32 cellular contexts compared by ENCODE assay signal in the genomic region with DNA sequence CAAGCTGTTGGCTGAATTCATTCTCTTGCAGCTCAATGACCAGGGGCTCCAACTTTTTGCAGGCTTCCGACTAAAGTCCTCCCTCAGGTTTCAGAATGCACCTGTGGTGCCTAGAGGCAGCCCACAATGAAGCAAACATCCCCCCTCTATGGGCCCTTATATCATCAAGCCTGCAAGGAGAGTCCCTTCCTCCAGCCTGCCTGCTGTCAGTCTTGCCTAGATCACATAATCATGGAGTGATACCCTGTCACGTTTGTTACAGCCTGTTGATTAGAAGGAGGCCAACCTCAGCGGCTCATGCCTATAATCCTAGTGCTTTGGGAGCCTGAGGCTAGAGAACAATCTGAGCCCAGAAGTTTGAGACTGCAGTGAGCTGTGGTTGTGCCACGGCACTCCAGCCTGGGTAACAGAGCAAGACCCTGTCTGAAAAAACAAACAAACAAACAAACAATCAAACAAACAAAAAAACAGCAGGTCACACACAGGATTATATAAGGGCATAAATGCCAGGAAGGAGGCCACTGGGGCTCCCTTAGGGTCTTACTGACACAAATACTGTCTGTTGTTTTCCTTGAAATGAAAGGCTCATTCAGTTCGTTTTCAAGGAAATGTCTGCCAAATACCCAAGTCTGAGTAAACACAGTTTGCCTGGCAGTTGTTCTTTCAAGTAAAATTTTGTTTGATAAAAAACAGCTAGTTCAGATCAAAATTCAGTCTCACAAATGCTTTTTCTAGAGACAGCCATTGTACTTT. TPM values are rescaled to one million over a fixed set of nuclear protein-coding genes. Genes with fewer than 3 reads are reported as not detected.
DNase-seq lines count a peak whose midpoint lies in the region; ATAC-seq and TF ChIP-seq lines count a peak whose summit lies in the region.
"Had no signal": no experiment of that assay in that cellular context is flagged by ENCODE, and none has a peak within 500 bp of the region (broad histone marks: within the 10 kb centered on the region; RNA-seq: fewer than 3 reads in every experiment).

No MANE protein-coding gene starts in this region.

- H3K9me3 Mint-ChIP-seq in endothelial cell (ENCODE audit: unreplicated experiment) = no peaks in the 10 kb centered on the region
- H3K9me3 Mint-ChIP-seq: activated CD4-positive, alpha-beta memory T cell treated with anti-CD3 and anti-CD28 coated beads for 36 hours; dendritic cell treated with granulocyte-macrophage colony-stimulating factor and Interleukin-4, amounts not matched to agents 40 ng/mL and 50 ng/mL, for 4 days; type B pancreatic cell had no signal

- peak overlapping the region; percentile 84 for H3K27ac Mint-ChIP-seq in endothelial cell (ENCODE audit: unreplicated experiment)
- H3K27ac Mint-ChIP-seq: activated CD4-positive, alpha-beta memory T cell treated with anti-CD3 and anti-CD28 coated beads for 36 hours; activated naive CD8-positive, alpha-beta T cell treated with anti-CD3 and anti-CD28 coated beads for 36 hours; dendritic cell treated with granulocyte-macrophage colony-stimulating factor and Interleukin-4, amounts not matched to agents 40 ng/mL and 50 ng/mL, for 4 days; natural killer cell; type B pancreatic cell had no signal

- H3K4me3 Mint-ChIP-seq in endothelial cell (ENCODE audit: unreplicated experiment) = no peak overlapping the region
- H3K4me3 Mint-ChIP-seq: activated CD4-positive, alpha-beta memory T cell treated with anti-CD3 and anti-CD28 coated beads for 36 hours; activated naive CD8-positive, alpha-beta T cell treated with anti-CD3 and anti-CD28 coated beads for 36 hours; dendritic cell treated with granulocyte-macrophage colony-stimulating factor and Interleukin-4, amounts not matched to agents 40 ng/mL and 50 ng/mL, for 4 days; natural killer cell; type B pancreatic cell had no signal

- peaks cover 1% of the 10 kb centered on the region for H3K27me3 Mint-ChIP-seq in endothelial cell (ENCODE audit: unreplicated experiment)
- H3K27me3 Mint-ChIP-seq: type B pancreatic cell had no signal

- TF ChIP-seq CTCF in endothelial cell (IDR thresholded peaks at IDR 0.05; ENCODE audit: unreplicated experiment) = no peak

- in situ Hi-C loops in SK-MEL-5 (cut with HindIII; ENCODE audit: low pct_unique_long_range_greater_than_20kb, low sequenced_read_pairs) = no loop called here

- DNase-seq in COLO829 (ENCODE audit: low spot score) (peak; percentile 56), SK-MEL-5 (ENCODE audit: low read depth, low spot score) (peak; percentile 41), endothelial cell (ENCODE audit: low spot score) (no peak), midbrain (lab: John Stamatoyannopoulos, UW) (peak; percentile 44), DMS153 treated with DMSO at 0.1 percent for 48 hours (lab: John Stamatoyannopoulos, UW; ENCODE audit: unreplicated experiment) (no peak), 8988T (no peak)
- no peak for DNase-seq in activated CD4-positive, alpha-beta T cell treated with anti-CD3 and anti-CD28 coated beads for 1 hour
- DNase-seq: ACHN; activated CD4-positive, alpha-beta memory T cell treated with anti-CD3 and anti-CD28 coated beads for 36 hours; activated CD8-positive, alpha-beta memory T cell treated with anti-CD3 and anti-CD28 coated beads, Interleukin-2, amount 50 U/mL, for 48 hours; activated effector memory CD4-positive, alpha-beta T cell treated with Interleukin-2 at 50 U/mL for 16 hours; activated naive CD8-positive, alpha-beta T cell treated with anti-CD3 and anti-CD28 coated beads for 36 hours; COR-L47; Kasumi-1; left ventricle myocardium superior; MV-4-11; natural killer cell; NCI-H1694 treated with DMSO at 0.1 percent for 48 hours; NCI-H526 treated with DMSO at 0.1 percent for 48 hours; right cardiac atrium; SJCRH30; spleen had no signal

- no peak for ATAC-seq in GM19023 (IDR thresholded peaks at IDR 0.05; ENCODE audit: unreplicated experiment)
- ATAC-seq: activated CD4-positive, CD25-positive, alpha-beta regulatory T cell treated with anti-CD3 and anti-CD28 coated beads, Interleukin-2, amount 50 U/mL, for 24 hours; left ventricle myocardium superior; natural killer cell; right cardiac atrium had no signal

- H3K36me3 Mint-ChIP-seq in endothelial cell (ENCODE audit: low read depth, unreplicated experiment) = no peaks in the 10 kb centered on the region
- H3K36me3 Mint-ChIP-seq: activated CD4-positive, alpha-beta memory T cell treated with anti-CD3 and anti-CD28 coated beads for 36 hours; activated naive CD8-positive, alpha-beta T cell treated with anti-CD3 and anti-CD28 coated beads for 36 hours; natural killer cell; type B pancreatic cell had no signal

- H3K4me1 Mint-ChIP-seq in endothelial cell (ENCODE audit: unreplicated experiment) = peaks cover 24% of the 10 kb centered on the region
- H3K4me1 Mint-ChIP-seq: activated naive CD8-positive, alpha-beta T cell treated with anti-CD3 and anti-CD28 coated beads for 36 hours; natural killer cell had no signal

RNA-seq across cellular contexts. Expression of a gene that starts 4.7 kb away (rescaled TPM):
- total RNA-seq in SK-MEL-5 (2014; rRNA removed; shearing (Covaris generic)) = not detected in 2 replicates
- not detected in 2 replicates for polyA plus RNA-seq in SK-MEL-5 (2015; cell fraction: cytosol; rRNA removed)
- polyA plus RNA-seq in SK-MEL-5 (2015; cell fraction: nucleus; rRNA removed) = 0.91 TPM in 1 of 2 replicates, not detected in the other
- not detected for total RNA-seq in endothelial cell (ENCODE audit: unreplicated experiment)
- total RNA-seq: activated CD4-positive, alpha-beta memory T cell treated with anti-CD3 and anti-CD28 coated beads for 36 hours; activated naive CD8-positive, alpha-beta T cell treated with anti-CD3 and anti-CD28 coated beads for 36 hours; cardiac septum; glomerular endothelial cell; left ventricle myocardium superior; mononuclear cell; natural killer cell; osteoblast; right cardiac atrium; SJCRH30; spleen had no signal
- polyA plus RNA-seq: BJ had no signal

RNA-seq across cellular contexts. Expression of a gene that starts 12.9 kb away (rescaled TPM):
- not detected in 2 replicates for total RNA-seq in SK-MEL-5 (2014; rRNA removed; shearing (Covaris generic))
- not detected in 2 replicates for polyA plus RNA-seq in SK-MEL-5 (2015; cell fraction: cytosol; rRNA removed)
- not detected in 2 replicates for polyA plus RNA-seq in SK-MEL-5 (2015; cell fraction: nucleus; rRNA removed)
- not detected for total RNA-seq in endothelial cell (ENCODE audit: unreplicated experiment)
- total RNA-seq: activated CD4-positive, alpha-beta memory T cell treated with anti-CD3 and anti-CD28 coated beads for 36 hours; activated naive CD8-positive, alpha-beta T cell treated with anti-CD3 and anti-CD28 coated beads for 36 hours; ascending aorta; cardiac septum; glomerular endothelial cell; left ventricle myocardium superior; mononuclear cell; natural killer cell; osteoblast; right cardiac atrium; SJCRH30; spleen had no signal
- polyA plus RNA-seq: BJ, right cardiac atrium, spleen had no signal

RNA-seq across cellular contexts. Expression of a gene that starts 26.4 kb away (rescaled TPM):
- total RNA-seq in SK-MEL-5 (2014; rRNA removed; shearing (Covaris generic)) = not detected in 2 replicates
- not detected in 2 replicates for polyA plus RNA-seq in SK-MEL-5 (2015; cell fraction: cytosol; rRNA removed)
- polyA plus RNA-seq in SK-MEL-5 (2015; cell fraction: nucleus; rRNA removed) = not detected in 2 replicates
- not detected for total RNA-seq in endothelial cell (ENCODE audit: unreplicated experiment)
- total RNA-seq: activated CD4-positive, alpha-beta memory T cell treated with anti-CD3 and anti-CD28 coated beads for 36 hours; activated naive CD8-positive, alpha-beta T cell treated with anti-CD3 and anti-CD28 coated beads for 36 hours; ascending aorta; cardiac septum; glomerular endothelial cell; left ventricle myocardium superior; mononuclear cell; natural killer cell; osteoblast; right cardiac atrium; SJCRH30; spleen had no signal
- polyA plus RNA-seq: BJ, right cardiac atrium, spleen had no signal

RNA-seq across cellular contexts. Expression of a gene that starts 34.2 kb away (rescaled TPM):
- total RNA-seq in SK-MEL-5 (2014; rRNA removed; shearing (Covaris generic)) = not detected in 2 replicates
- not detected in 2 replicates for polyA plus RNA-seq in SK-MEL-5 (2015; cell fraction: cytosol; rRNA removed)
- not detected in 2 replicates for polyA plus RNA-seq in SK-MEL-5 (2015; cell fraction: nucleus; rRNA removed)
- total RNA-seq in endothelial cell (ENCODE audit: unreplicated experiment) = not detected
- total RNA-seq: activated CD4-positive, alpha-beta memory T cell treated with anti-CD3 and anti-CD28 coated beads for 36 hours; activated naive CD8-positive, alpha-beta T cell treated with anti-CD3 and anti-CD28 coated beads for 36 hours; ascending aorta; cardiac septum; glomerular endothelial cell; left ventricle myocardium superior; mononuclear cell; natural killer cell; osteoblast; right cardiac atrium; SJCRH30; spleen had no signal
- polyA plus RNA-seq: BJ, right cardiac atrium had no signal

RNA-seq across cellular contexts. Expression of a gene that starts 44.1 kb away (rescaled TPM):
- total RNA-seq in SK-MEL-5 (2014; rRNA removed; shearing (Covaris generic)) = 26.7 and 39.8 TPM in 2 replicates
- 64.6 and 71.5 TPM in 2 replicates for polyA plus RNA-seq in SK-MEL-5 (2015; cell fraction: cytosol; rRNA removed)
- polyA plus RNA-seq in SK-MEL-5 (2015; cell fraction: nucleus; rRNA removed) = 11.6 and 30.3 TPM in 2 replicates
- total RNA-seq in endothelial cell (ENCODE audit: unreplicated experiment) = not detected
- total RNA-seq: activated CD4-positive, alpha-beta memory T cell treated with anti-CD3 and anti-CD28 coated beads for 36 hours; activated naive CD8-positive, alpha-beta T cell treated with anti-CD3 and anti-CD28 coated beads for 36 hours; ascending aorta; cardiac septum; glomerular endothelial cell; left ventricle myocardium superior; mononuclear cell; natural killer cell; osteoblast; right cardiac atrium; SJCRH30; spleen had no signal
- polyA plus RNA-seq: BJ, right cardiac atrium had no signal

Comparison
In these comparisons a context has a peak if more than half of its experiments do, and no peak if none do; other contexts are left out.
1. DNase-seq: peak in COLO829 (single experiment), SK-MEL-5 (single experiment) and midbrain (single experiment); none in endothelial cell (single experiment), DMS153 treated with DMSO at 0.1 percent for 48 hours (single experiment), 8988T (single experiment) and activated CD4-positive, alpha-beta T cell treated with anti-CD3 and anti-CD28 coated beads for 1 hour (single experiment).